ENCODE assay signal across 12 cellular contexts in genomic region chr22:24985824-24986214, GRCh38. TPM values are rescaled to one million over a fixed set of nuclear protein-coding genes. Genes with fewer than 3 reads are reported as not detected.
DNase-seq lines count a peak whose midpoint lies in the region; ATAC-seq and TF ChIP-seq lines count a peak whose summit lies in the region.
"Had no signal": no experiment of that assay in that cellular context is flagged by ENCODE, and none has a peak within 500 bp of the region (broad histone marks: within the 10 kb centered on the region; RNA-seq: fewer than 3 reads in every experiment).

No MANE protein-coding gene starts in this region.

- peak overlapping the region; percentile 54 for H3K4me3 Mint-ChIP-seq in natural killer cell
- H3K4me3 Mint-ChIP-seq in T-cell, result no peak overlapping the region
- H3K4me3 Mint-ChIP-seq: type B pancreatic cell had no signal

- peak; percentile 64 for DNase-seq in AG20443 (ENCODE audit: low spot score)
- DNase-seq in Panc1 (ENCODE audit: low read depth, low spot score), result no peak
- no peak for DNase-seq in natural killer cell
- no peak for DNase-seq in NCI-H1930 (lab: John Stamatoyannopoulos, UW)
- no peak for DNase-seq in NCI-H446 (lab: John Stamatoyannopoulos, UW)
- no peak for DNase-seq in activated effector memory CD4-positive, alpha-beta T cell treated with anti-CD3 and anti-CD28 coated beads, Interleukin-2, amount 50 U/mL, for 16 hours
- no peak for DNase-seq in T-cell
- DNase-seq: COR-L47, NCI-H1436 treated with DMSO at 0.1 percent for 48 hours had no signal

- H3K27ac ChIP-seq in Panc1 (ENCODE audit: low read length), result peak overlapping the region; percentile 56; the same call in 1 of the 2 replicates

- H3K4me3 ChIP-seq in Panc1 (ENCODE audit: low read depth in 2 of 2, low read length in 2 of 2), result no peak overlapping the region

- H3K4me1 Mint-ChIP-seq in natural killer cell (peaks cover 20 to 28% of the 10 kb centered on the region in 2 donors), T-cell (peaks cover 8 to 17% (median 8%) of the 10 kb centered on the region in 3 donors)

- no peaks in the 10 kb centered on the region for H3K36me3 ChIP-seq in Panc1 (ENCODE audit: control insufficient read depth, insufficient read depth, low read length)

- H3K27ac Mint-ChIP-seq in natural killer cell, result peak overlapping the region in 1 of 2 donors; percentile 75
- peak overlapping the region in 1 of 2 donors; percentile 52 for H3K27ac Mint-ChIP-seq in T-cell
- H3K27ac Mint-ChIP-seq: type B pancreatic cell had no signal

- in situ Hi-C loops in Panc1 (cut with HindIII; ENCODE audit: low pct_unique_long_range_greater_than_20kb, low sequenced_read_pairs), result no loop called here

- CTCF ChIA-PET in Panc1 (lab: Charles Lee), result interaction anchor here (0.6 kb wide), 1 partner anchor 70 kb away, joined by 3 read pairs; no protein-coding TSS in a partner anchor
- CTCF ChIA-PET in T-cell (lab: Charles Lee), result interaction anchor here in 1 of 2 donors (0.5 kb wide), 1 partner anchor 18 kb away, joined by 4 read pairs; no protein-coding TSS in a partner anchor

- H3K27me3 ChIP-seq in Panc1 (ENCODE audit: control insufficient read depth, insufficient read depth, low read length), result no peaks in the 10 kb centered on the region

- ATAC-seq in Panc1 (no peak), esophagus mucosa (peak; percentile 74), natural killer cell (peak; percentile 15 to 76 (median 68)), T-cell (replicated peaks in 1 of 4) (no peak)

- H3K9me3 Mint-ChIP-seq in natural killer cell, result no peaks in the 10 kb centered on the region
- H3K9me3 Mint-ChIP-seq in T-cell, result no peaks in the 10 kb centered on the region
- H3K9me3 Mint-ChIP-seq: type B pancreatic cell had no signal

- no peaks in the 10 kb centered on the region for H3K9me3 ChIP-seq in Panc1 (ENCODE audit: control insufficient read depth, insufficient read depth, low read depth, low read length)

- H3K4me1 ChIP-seq in Panc1 (ENCODE audit: control insufficient read depth, insufficient read depth, low read length), result peaks cover 26% of the 10 kb centered on the region

- intact Hi-C loops in Panc1 (cut with micrococcal nuclease; ENCODE audit: unreplicated experiment) (no loop called here), natural killer cell (cut with micrococcal nuclease) (no loop called here)

- POLR2A ChIA-PET in Panc1 (lab: Charles Lee) (no interaction called here), T-cell (lab: Charles Lee) (no interaction called here)

- H3K36me3 Mint-ChIP-seq in natural killer cell (no peaks in the 10 kb centered on the region), T-cell (no peaks in the 10 kb centered on the region)
- H3K36me3 Mint-ChIP-seq: type B pancreatic cell had no signal

- TF ChIP-seq CTCF in Panc1 (IDR thresholded peaks at IDR 0.05) (no peak), natural killer cell (IDR thresholded peaks at IDR 0.05) (no peak)

- H3K27me3 Mint-ChIP-seq in natural killer cell (ENCODE audit: low read depth in 2 of 2) (peaks cover 9 to 12% of the 10 kb centered on the region in 2 donors), T-cell (peaks cover 9 to 22% of the 10 kb centered on the region in 2 donors)
- H3K27me3 Mint-ChIP-seq: type B pancreatic cell had no signal

- no TSS peak for BruUV-seq in Panc1 (replicated peaks; lab: Mats Ljungman, UMichigan)

RNA-seq across cellular contexts. Expression of gene KIAA1671, which starts 33.3 kb away (rescaled TPM):
- total RNA-seq in Panc1 (2021; ENCODE audit: unreplicated experiment) (48.1 TPM), esophagus mucosa (43.3 TPM), natural killer cell (10 to 100 TPM in 1 of 3 donors, 1 to 10 TPM in 2; 3.6 to 24.0 (median 7.3) TPM), T-cell (10 to 100 TPM in 2 of 5 donors, 1 to 10 TPM in 3; 5.1 to 20.3 (median 9.0) TPM)
- 21.9 TPM for polyA plus RNA-seq in Panc1 (2012; ENCODE audit: insufficient read length)

RNA-seq across cellular contexts. Expression of gene LHFPL7, which starts 39.3 kb away (rescaled TPM):
- not detected for total RNA-seq in Panc1 (2021; ENCODE audit: unreplicated experiment)
- not detected for polyA plus RNA-seq in Panc1 (2012; ENCODE audit: insufficient read length)
- total RNA-seq in esophagus mucosa, result not detected
- not detected for total RNA-seq in natural killer cell
- not detected for total RNA-seq in T-cell
- total RNA-seq: mononuclear cell had no signal

Comparison
In these comparisons a context has a peak if more than half of its experiments do, and no peak if none do; other contexts are left out.
1. ATAC-seq: peak in esophagus mucosa (single experiment) and natural killer cell (3 of 3); none in Panc1 (single experiment) and T-cell (0 of 4).